1 cellular context compared by ENCODE assay signal in the genomic region with DNA sequence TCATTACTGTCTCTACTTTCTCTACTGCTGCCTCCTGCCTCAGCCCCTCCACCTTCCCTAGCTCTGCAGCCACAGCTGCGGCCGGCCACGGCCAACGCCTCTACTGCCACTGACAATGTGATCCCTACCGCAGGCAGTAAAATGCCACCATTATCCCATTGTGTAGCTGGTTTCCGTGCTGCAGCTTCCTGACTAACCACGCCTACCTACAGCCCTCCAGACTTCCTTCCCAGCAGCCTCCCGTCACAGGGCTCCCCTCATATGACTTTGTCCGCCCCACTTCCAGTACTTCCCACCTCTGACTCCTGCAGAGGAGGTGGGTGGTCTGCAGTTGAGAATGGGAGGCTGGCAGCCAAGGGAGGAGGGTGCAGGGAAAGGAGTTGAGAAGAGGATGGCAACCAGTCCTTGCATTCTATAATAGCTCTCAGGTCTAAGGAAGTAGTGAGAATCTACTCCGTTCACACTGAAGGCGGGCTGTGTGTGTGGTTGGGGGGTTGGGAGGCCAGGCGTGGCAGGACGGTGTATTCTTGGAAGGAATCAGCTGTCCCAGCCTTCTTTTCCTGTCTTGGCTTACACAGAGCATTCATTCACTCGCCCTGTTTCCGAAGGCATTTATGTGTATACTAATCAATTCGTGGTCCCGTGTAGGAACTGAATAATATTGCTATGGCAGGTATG.
TF ChIP-seq lines count a peak whose summit lies in the region.

No MANE protein-coding gene starts in this region.

TF ChIP-seq in HepG2, 621 proteins besides CTCF, POLR2A, EP300 and RAD21 (continued from another document):
- TF ChIP-seq, protein P1, sequence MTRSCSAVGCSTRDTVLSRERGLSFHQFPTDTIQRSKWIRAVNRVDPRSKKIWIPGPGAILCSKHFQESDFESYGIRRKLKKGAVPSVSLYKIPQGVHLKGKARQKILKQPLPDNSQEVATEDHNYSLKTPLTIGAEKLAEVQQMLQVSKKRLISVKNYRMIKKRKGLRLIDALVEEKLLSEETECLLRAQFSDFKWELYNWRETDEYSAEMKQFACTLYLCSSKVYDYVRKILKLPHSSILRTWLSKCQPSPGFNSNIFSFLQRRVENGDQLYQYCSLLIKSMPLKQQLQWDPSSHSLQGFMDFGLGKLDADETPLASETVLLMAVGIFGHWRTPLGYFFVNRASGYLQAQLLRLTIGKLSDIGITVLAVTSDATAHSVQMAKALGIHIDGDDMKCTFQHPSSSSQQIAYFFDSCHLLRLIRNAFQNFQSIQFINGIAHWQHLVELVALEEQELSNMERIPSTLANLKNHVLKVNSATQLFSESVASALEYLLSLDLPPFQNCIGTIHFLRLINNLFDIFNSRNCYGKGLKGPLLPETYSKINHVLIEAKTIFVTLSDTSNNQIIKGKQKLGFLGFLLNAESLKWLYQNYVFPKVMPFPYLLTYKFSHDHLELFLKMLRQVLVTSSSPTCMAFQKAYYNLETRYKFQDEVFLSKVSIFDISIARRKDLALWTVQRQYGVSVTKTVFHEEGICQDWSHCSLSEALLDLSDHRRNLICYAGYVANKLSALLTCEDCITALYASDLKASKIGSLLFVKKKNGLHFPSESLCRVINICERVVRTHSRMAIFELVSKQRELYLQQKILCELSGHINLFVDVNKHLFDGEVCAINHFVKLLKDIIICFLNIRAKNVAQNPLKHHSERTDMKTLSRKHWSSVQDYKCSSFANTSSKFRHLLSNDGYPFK (CRISPR knock-in tag; IDR thresholded peaks at IDR 0.05; ENCODE audit: borderline replicate concordance), result no peak
